Comparison of ENCODE assay signal across 16 cellular contexts in genomic region chr7:13414181-13414580, GRCh38.
"Had no signal": no experiment of that assay in that cellular context is flagged by ENCODE, and none has a peak within 500 bp of the region (broad histone marks: within the 10 kb centered on the region; RNA-seq: fewer than 3 reads in every experiment).

No MANE protein-coding gene starts in this region.

- FAIRE-seq: bronchial epithelial cell had no signal

- H3K27me3 ChIP-seq: esophagus squamous epithelium, ovary, tibial artery had no signal

- H3K4me1 ChIP-seq: esophagus squamous epithelium, tibial artery had no signal

- H3K36me3 ChIP-seq: esophagus squamous epithelium, ovary, tibial artery had no signal

- H3K9me3 ChIP-seq: esophagus squamous epithelium, mucosa of descending colon, ovary, tibial artery had no signal

- DNase-seq: activated CD4-positive, CD25-positive, alpha-beta regulatory T cell treated with anti-CD3 and anti-CD28 coated beads, Interleukin-2, amount 50 U/mL, for 72 hours; activated CD8-positive, alpha-beta memory T cell treated with anti-CD3 and anti-CD28 coated beads for 24 hours; activated CD8-positive, alpha-beta memory T cell treated with anti-CD3 and anti-CD28 coated beads, Interleukin-2, amount 50 U/mL, for 48 hours; activated gamma-delta T cell; dermis blood vessel endothelial cell; effector memory CD4-positive, alpha-beta T cell; esophagus squamous epithelium; mesenchymal stem cell; mucosa of descending colon; naive B cell; ovary; stimulated activated CD4-positive, alpha-beta T cell treated with anti-CD3 and anti-CD28 coated beads, Interleukin-2, amount 100 ng/mL, for 24 hours; stimulated activated naive CD4-positive, alpha-beta T cell treated with Interleukin-2 at 50 U/mL for 16 hours; T1000; tibial artery had no signal

- ATAC-seq: mucosa of descending colon had no signal

- H3K27ac ChIP-seq: esophagus squamous epithelium, ovary, tibial artery had no signal

- H3K4me3 ChIP-seq: esophagus squamous epithelium, mucosa of descending colon, ovary, tibial artery had no signal
